ENCODE assay signal across 8 cellular contexts in genomic region chr17:80219013-80219776, GRCh38. TPM values are rescaled to one million over a fixed set of nuclear protein-coding genes. Genes with fewer than 3 reads are reported as not detected.
A peak's percentile ranks its signal among the peaks of the same experiment; 100 is the strongest.
DNase-seq lines count a peak whose midpoint lies in the region; ATAC-seq, FAIRE-seq and TF ChIP-seq lines count a peak whose summit lies in the region.

No MANE protein-coding gene starts in this region.

- FAIRE-seq in GM12891 (lab: Jason Lieb, UNC), result peak; percentile 88

- DNase-seq in GM12891 (ENCODE audit: insufficient read length, low spot score), result peak; percentile 83
- peak; percentile 75 for DNase-seq in NCI-H82 (lab: John Stamatoyannopoulos, UW)
- peak; percentile 95 to 96 for DNase-seq in activated CD4-positive, alpha-beta T cell treated with anti-CD3 and anti-CD28 coated beads, Interleukin-2, amount 50 U/mL, for 48 hours
- DNase-seq in effector CD4-positive, alpha-beta T cell, result peak; percentile 89
- peak; percentile 75 to 81 for DNase-seq in memory B cell (ENCODE audit: low spot score in 2 of 2)
- DNase-seq in stimulated activated CD8-positive, alpha-beta memory T cell treated with anti-CD3 and anti-CD28 coated beads, Interleukin-15, amount 100 ng/mL, for 24 hours (ENCODE audit: low read depth), result peak; percentile 78

- peaks cover 6% of the 10 kb centered on the region for H3K36me3 Mint-ChIP-seq in memory B cell

- no peaks in the 10 kb centered on the region for H3K9me3 Mint-ChIP-seq in memory B cell

- no peak for TF ChIP-seq POLR2A in GM12891 (IDR thresholded peaks at IDR 0.05; ENCODE audit: low read depth, low read length)

- H3K27ac Mint-ChIP-seq in memory B cell, result peak overlapping the region; percentile 97

- H3K27me3 Mint-ChIP-seq in memory B cell, result peaks cover 4% of the 10 kb centered on the region

- peak; percentile 55 for ATAC-seq in HG03064 (IDR thresholded peaks at IDR 0.05; ENCODE audit: low read depth, unreplicated experiment)
- peak; percentile 91 for ATAC-seq in memory B cell (ENCODE audit: low read depth)
- no peak for ATAC-seq in GM21360 (IDR thresholded peaks at IDR 0.05; ENCODE audit: unreplicated experiment)

- H3K4me3 Mint-ChIP-seq in memory B cell, result peak overlapping the region; percentile 97

- peaks cover 20% of the 10 kb centered on the region for H3K4me1 Mint-ChIP-seq in memory B cell

TF ChIP-seq in GM12891, 5 proteins besides CTCF, POLR2A, EP300 and RAD21:
- TF ChIP-seq PAX5 (IDR thresholded peaks at IDR 0.05; ENCODE audit: insufficient read depth, low read length, severe bottlenecking) (no peak), TAF1 (IDR thresholded peaks at IDR 0.05; ENCODE audit: low read depth, low read length) (no peak; the same call in 1 of the 2 replicates), POLR2AphosphoS5 (IDR thresholded peaks at IDR 0.05; ENCODE audit: low read depth, low read length) (no peak; the same call in 1 of the 2 replicates), POU2F2 (IDR thresholded peaks at IDR 0.05; ENCODE audit: low read depth, low read length) (0 out of 2 replicates have a peak, but pooled peaks have one; percentile 14), SPI1 (IDR thresholded peaks at IDR 0.05; ENCODE audit: low read depth, low read length) (peak; percentile 40; the same call in 1 of the 2 replicates)

RNA-seq across cellular contexts. Expression of gene SGSH, which starts 0.9 kb away (rescaled TPM):
- polyA plus RNA-seq in GM12891 (2012; ENCODE audit: low read depth, missing spikeins), result 14.0 TPM

RNA-seq across cellular contexts. Expression of gene SLC26A11, which starts 1.0 kb away (rescaled TPM):
- polyA plus RNA-seq in GM12891 (2012; ENCODE audit: low read depth, missing spikeins), result 1.9 TPM

RNA-seq across cellular contexts. Expression of gene RNF213, which starts 41.5 kb away (rescaled TPM):
- 55.7 TPM for polyA plus RNA-seq in GM12891 (2012; ENCODE audit: low read depth, missing spikeins)

RNA-seq across cellular contexts. Expression of gene CARD14, which starts 49.4 kb away (rescaled TPM):
- 0.18 TPM for polyA plus RNA-seq in GM12891 (2012; ENCODE audit: low read depth, missing spikeins)
